ENCODE assay signal across 12 cellular contexts in the genomic region with DNA sequence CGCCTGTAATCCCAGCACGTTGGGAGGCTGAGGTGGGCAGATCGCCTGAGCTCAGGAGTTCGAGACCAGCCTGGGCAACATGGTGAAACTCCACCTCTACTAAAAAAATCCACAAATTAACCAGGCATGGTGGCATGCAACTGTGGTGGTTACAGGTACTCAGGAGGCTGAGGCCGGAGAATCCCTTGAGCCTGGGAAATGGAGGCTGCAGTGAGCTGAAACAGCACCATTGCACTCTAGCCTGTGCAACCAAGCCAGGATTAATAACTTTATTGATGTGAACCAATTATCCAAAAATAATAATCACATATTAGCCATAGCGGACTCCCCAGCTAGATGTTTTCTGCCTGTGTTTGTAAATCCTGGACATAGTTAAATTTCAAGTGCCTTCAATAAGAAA. TPM values are rescaled to one million over a fixed set of nuclear protein-coding genes. Genes with fewer than 3 reads are reported as not detected.
A peak's percentile ranks its signal among the peaks of the same experiment; 100 is the strongest.
DNase-seq lines count a peak whose midpoint lies in the region; ATAC-seq and TF ChIP-seq lines count a peak whose summit lies in the region.
"Had no signal": no experiment of that assay in that cellular context is flagged by ENCODE, and none has a peak within 500 bp of the region (broad histone marks: within the 10 kb centered on the region; RNA-seq: fewer than 3 reads in every experiment).

No MANE protein-coding gene starts in this region.

- H3K36me3 ChIP-seq in HUES6 (ENCODE audit: control insufficient read depth, insufficient read depth, low read length) (no peaks in the 10 kb centered on the region), right lobe of liver (no peaks in the 10 kb centered on the region), spleen (no peaks in the 10 kb centered on the region)

- H3K9me3 ChIP-seq in HUES6 (ENCODE audit: control insufficient read depth, insufficient read depth, low read depth, low read length) (no peaks in the 10 kb centered on the region), right lobe of liver (no peaks in the 10 kb centered on the region), spleen (no peaks in the 10 kb centered on the region)

- TF ChIP-seq POLR2A in right lobe of liver (IDR thresholded peaks at IDR 0.05) (no peak), spleen (IDR thresholded peaks at IDR 0.05) (no peak)

- H3K27ac Mint-ChIP-seq in brain = peak overlapping the region in 4 of 5 experiments; percentile 83 to 89 (median 85)
- H3K27ac Mint-ChIP-seq: activated naive CD8-positive, alpha-beta T cell treated with anti-CD3 and anti-CD28 coated beads, Interleukin-2, amount 10 ng/mL, durations not matched to agents 7 days and 5 days; memory B cell had no signal

- no peak overlapping the region for H3K9ac ChIP-seq in HUES6 (ENCODE audit: low read length)

- TF ChIP-seq CTCF in brain (conservative IDR thresholded peaks at IDR 0.05) (no peak), right lobe of liver (IDR thresholded peaks at IDR 0.05) (no peak), spleen (IDR thresholded peaks at IDR 0.05 in 8 of 11, conservative IDR thresholded peaks at IDR 0.05 in 3 of 11) (no peak)

- H3K27me3 Mint-ChIP-seq in brain = peaks cover 13% of the 10 kb centered on the region

- no peak for DNase-seq in right lobe of liver
- no peak for DNase-seq in spleen
- no peak for DNase-seq in HCEC 1CT
- no peak for DNase-seq in activated CD4-positive, alpha-beta T cell treated with anti-CD3 and anti-CD28 coated beads, Interleukin-2, amount 50 U/mL, for 4 hours
- DNase-seq in left lobe of liver (ENCODE audit: low spot score) = no peak
- no peak for DNase-seq in DMS79 (lab: John Stamatoyannopoulos, UW)
- DNase-seq: activated naive CD8-positive, alpha-beta T cell treated with anti-CD3 and anti-CD28 coated beads, Interleukin-2, amount 10 ng/mL, durations not matched to agents 7 days and 5 days; CD4-positive, CD25-positive, alpha-beta regulatory T cell; NCI-H1436 had no signal

- H3K36me3 Mint-ChIP-seq in brain = no peaks in the 10 kb centered on the region
- H3K36me3 Mint-ChIP-seq: CD4-positive, CD25-positive, alpha-beta regulatory T cell; memory B cell had no signal

- no peaks in the 10 kb centered on the region for H3K9me3 Mint-ChIP-seq in brain
- H3K9me3 Mint-ChIP-seq: activated naive CD8-positive, alpha-beta T cell treated with anti-CD3 and anti-CD28 coated beads, Interleukin-2, amount 10 ng/mL, durations not matched to agents 7 days and 5 days; CD4-positive, CD25-positive, alpha-beta regulatory T cell; memory B cell had no signal

- H3K4me3 ChIP-seq in HUES6 (ENCODE audit: low read depth, low read length) (peak overlapping the region; percentile 95), right lobe of liver (no peak overlapping the region), spleen (no peak overlapping the region)

- ATAC-seq in right lobe of liver (no peak), left lobe of liver (no peak)

- no peak overlapping the region for H3K27ac ChIP-seq in HUES6 (ENCODE audit: low read depth, low read length)
- peak overlapping the region in 2 of 3 donors; percentile 75 to 99 for H3K27ac ChIP-seq in right lobe of liver
- peak overlapping the region in 5 of 8 donors; percentile 33 to 98 (median 95) for H3K27ac ChIP-seq in spleen

- H3K4me1 Mint-ChIP-seq in brain = peaks cover 42% of the 10 kb centered on the region

- intact Hi-C loops in right lobe of liver (cut with DNase I) = no loop called here
- intact Hi-C loops in spleen (cut with DNase I; ENCODE audit: low total_unique reads) = no loop called here

- H3K4me1 ChIP-seq in HUES6 (ENCODE audit: control insufficient read depth, insufficient read depth, low read length) (peaks cover 29% of the 10 kb centered on the region), right lobe of liver (peaks cover 0 to 42% (median 14%) of the 10 kb centered on the region in 4 donors), spleen (peaks cover 17 to 46% (median 31%) of the 10 kb centered on the region in 6 donors)

- peak overlapping the region in 4 of 5 experiments; percentile 84 to 88 (median 86) for H3K4me3 Mint-ChIP-seq in brain
- H3K4me3 Mint-ChIP-seq: memory B cell had no signal

- no peaks in the 10 kb centered on the region for H3K27me3 ChIP-seq in HUES6 (ENCODE audit: control insufficient read depth, insufficient read depth, low read length)
- no peaks in the 10 kb centered on the region for H3K27me3 ChIP-seq in right lobe of liver
- H3K27me3 ChIP-seq in spleen (replicated peaks in 1 of 7) = no peaks in the 10 kb centered on the region

- 96% methylated on average over 5 of the region's 6 CpGs for WGBS in right lobe of liver (ENCODE audit: insufficient coverage, low coverage, low lambda C conversion rate, missing lambda C conversion rate)
- WGBS in spleen, 5 donors = 90 to 98% (median 97%) methylated on average over 6 of the region's 6 CpGs

RNA-seq across cellular contexts. Expression of a gene that starts 1.8 kb away (rescaled TPM):
- 82.7 TPM for polyA plus RNA-seq in brain (ENCODE audit: insufficient read depth, low read depth, low replicate concordance)
- total RNA-seq in right lobe of liver = 10 to 100 TPM; 13.1 to 23.1 (median 20.3) TPM
- total RNA-seq in spleen = 10 to 100 TPM; 36.8 to 59.3 (median 43.9) TPM
- 10 to 100 TPM; 14.9 to 27.5 (median 22.2) TPM for polyA plus RNA-seq in spleen
- 17.6 TPM for total RNA-seq in left lobe of liver
